22 cellular contexts compared by ENCODE assay signal in genomic region chr20:9928955-9929354, GRCh38.
"Had no signal": no experiment of that assay in that cellular context is flagged by ENCODE, and none has a peak within 500 bp of the region (broad histone marks: within the 10 kb centered on the region; RNA-seq: fewer than 3 reads in every experiment).

No MANE protein-coding gene starts in this region.

- H3K4me2 ChIP-seq: neural progenitor cell, smooth muscle cell had no signal

- H3K36me3 ChIP-seq: esophagus squamous epithelium, neural progenitor cell, suprapubic skin, transverse colon, vagina had no signal

- H3K4me3 ChIP-seq: dorsolateral prefrontal cortex, esophagus squamous epithelium, lung, neural progenitor cell, smooth muscle cell, suprapubic skin, transverse colon, vagina had no signal

- H3K79me2 ChIP-seq: parathyroid adenoma had no signal

- H3K27me3 ChIP-seq: dorsolateral prefrontal cortex, esophagus squamous epithelium, neural progenitor cell, suprapubic skin, transverse colon, vagina had no signal

- H3K4me1 ChIP-seq: neural progenitor cell, parathyroid adenoma, vagina had no signal

- H3K9ac ChIP-seq: neural progenitor cell, parathyroid adenoma had no signal

- H3K27ac ChIP-seq: dorsolateral prefrontal cortex, esophagus squamous epithelium, neural progenitor cell, parathyroid adenoma, suprapubic skin, transverse colon, vagina had no signal

- DNase-seq: dorsolateral prefrontal cortex; effector CD4-positive, alpha-beta T cell; esophagus squamous epithelium; hypothalamus; immature natural killer cell; islet precursor cell; mesenchymal stem cell; midbrain; naive thymus-derived CD4-positive, alpha-beta T cell; stimulated activated CD4-positive, alpha-beta T cell treated with anti-CD3 and anti-CD28 coated beads, Interleukin-12 subunit alpha, Interleukin-12 subunit beta, amount 100 ng/mL, for 4 hours; stimulated activated CD4-positive, alpha-beta T cell treated with anti-CD3 and anti-CD28 coated beads, Interleukin-1b, Interleukin-23, amount 100 ng/mL, for 48 hours; stimulated activated CD4-positive, alpha-beta T cell treated with anti-CD3 and anti-CD28 coated beads, Interleukin-4, amount 100 ng/mL, for 1 hour; stimulated activated CD8-positive, alpha-beta memory T cell treated with anti-CD3 and anti-CD28 coated beads, Interleukin-4, amount 100 ng/mL, for 48 hours; stimulated activated naive CD4-positive, alpha-beta T cell; stimulated activated naive CD8-positive, alpha-beta T cell treated with anti-CD3 and anti-CD28 coated beads, Interleukin-15, amount 100 ng/mL, for 72 hours; transverse colon had no signal
